Comparison of ENCODE assay signal across 22 cellular contexts in genomic region chr14:59398841-59399240, GRCh38.
DNase-seq lines count a peak whose midpoint lies in the region; ATAC-seq, FAIRE-seq and TF ChIP-seq lines count a peak whose summit lies in the region.
"Had no signal": no experiment of that assay in that cellular context is flagged by ENCODE, and none has a peak within 500 bp of the region (broad histone marks: within the 10 kb centered on the region; RNA-seq: fewer than 3 reads in every experiment).

No MANE protein-coding gene starts in this region.

- in situ Hi-C loops in K562 (cut with MboI), result no loop called here

- no peaks in the 10 kb centered on the region for H3K9me1 ChIP-seq in K562 (ENCODE audit: control insufficient read depth, insufficient read depth, low read length)

- no peaks in the 10 kb centered on the region for H4K20me1 ChIP-seq in K562 (replicated peaks; ENCODE audit: control insufficient read depth, insufficient read depth, low read length)

- H3K79me2 ChIP-seq in K562 (ENCODE audit: control insufficient read depth, insufficient read depth, low read length), result no peaks in the 10 kb centered on the region

- H3K27me3 ChIP-seq in K562 (ENCODE audit: control insufficient read depth in 2 of 2, insufficient read depth in 2 of 2, low read length in 2 of 2), result no peaks in the 10 kb centered on the region
- H3K27me3 ChIP-seq in pancreas, result no peaks in the 10 kb centered on the region
- no peaks in the 10 kb centered on the region for H3K27me3 ChIP-seq in suprapubic skin
- H3K27me3 ChIP-seq: upper lobe of left lung had no signal

- H3K36me3 Mint-ChIP-seq in T-helper 1 cell treated with Interleukin-12 subunit alpha and Interleukin-12 subunit beta and Interleukin-4 antibody, amounts not matched to agents 30 μg/mL and 1 μg/mL, for 36 hours (ENCODE audit: low read depth), result no peaks in the 10 kb centered on the region

- TF ChIP-seq CTCF in K562 (IDR thresholded peaks at IDR 0.05 in 2 of 3, conservative IDR thresholded peaks at IDR 0.05 in 1 of 3; ENCODE audit: insufficient read depth in 2 of 3, low read depth in 1 of 3, low read length in 3 of 3) (no peak), pancreas (IDR thresholded peaks at IDR 0.05) (no peak), suprapubic skin (IDR thresholded peaks at IDR 0.05) (no peak)

- peaks cover 15% of the 10 kb centered on the region for H3K27me3 Mint-ChIP-seq in T-helper 1 cell treated with Interleukin-12 subunit alpha and Interleukin-12 subunit beta and Interleukin-4 antibody, amounts not matched to agents 30 μg/mL and 1 μg/mL, for 36 hours (ENCODE audit: low read depth)

- POLR2A ChIA-PET in K562 (lab: Yijun Ruan, JAX), result no interaction called here

- peaks cover 11% of the 10 kb centered on the region for H3K4me1 Mint-ChIP-seq in T-helper 1 cell treated with Interleukin-12 subunit alpha and Interleukin-12 subunit beta and Interleukin-4 antibody, amounts not matched to agents 30 μg/mL and 1 μg/mL, for 36 hours (ENCODE audit: low read depth)

- BruUV-seq in K562 (replicated peaks; lab: Mats Ljungman, UMichigan), result no TSS peak

- peak overlapping the region; percentile 37; the same call in 1 of the 2 replicates for H3K4me2 ChIP-seq in K562 (ENCODE audit: insufficient read depth, low read length)
- H3K4me2 ChIP-seq: PC-9 had no signal

- H3K4me3 ChIP-seq in K562 (no peak overlapping the region), pancreas (no peak overlapping the region), suprapubic skin (no peak overlapping the region)
- H3K4me3 ChIP-seq: left ventricle myocardium inferior, PC-9, upper lobe of left lung had no signal

- TF ChIP-seq POLR2A in K562 (conservative IDR thresholded peaks at IDR 0.05) (no peak), suprapubic skin (IDR thresholded peaks at IDR 0.05) (no peak)

- peak; percentile 87 for FAIRE-seq in K562 (lab: Jason Lieb, UNC)
- FAIRE-seq in pancreas (lab: Jason Lieb, UNC), result no peak
- FAIRE-seq: HepG2, small intestine had no signal

- DNase-seq in left ventricle myocardium superior, result no peak
- DNase-seq in Right ventricle myocardium inferior (ENCODE audit: missing footprints), result no peak
- DNase-seq in K562 (ENCODE audit: extremely low read depth in 1 of 4, low spot score in 3 of 4), result peak in 2 of 4 experiments; percentile 57 to 72
- DNase-seq in NCI-H1694 (lab: John Stamatoyannopoulos, UW), result no peak
- DNase-seq in pancreas, result no peak
- no peak for DNase-seq in suprapubic skin (ENCODE audit: low spot score in 2 of 2)
- no peak for DNase-seq in NCI-H345 (lab: John Stamatoyannopoulos, UW)
- DNase-seq: activated CD4-positive, alpha-beta T cell treated with anti-CD3 and anti-CD28 coated beads for 1 hour; activated T-cell treated with anti-CD3 and anti-CD28 coated beads, Interleukin-2, amount 50 U/mL, for 48 hours; amygdala; cerebellar nuclear complex; H7; left ventricle myocardium inferior; NCI-H1417; NCI-H226; PC-9; posterior cingulate gyrus; small intestine; upper lobe of left lung had no signal

- H3K36me3 ChIP-seq in K562 (ENCODE audit: control insufficient read depth, insufficient read depth, low read length) (no peaks in the 10 kb centered on the region), pancreas (no peaks in the 10 kb centered on the region), suprapubic skin (no peaks in the 10 kb centered on the region)
- H3K36me3 ChIP-seq: left ventricle myocardium inferior, upper lobe of left lung had no signal

- H2AFZ ChIP-seq in K562 (ENCODE audit: low read depth, low read length), result peak overlapping the region; percentile 79
- H2AFZ ChIP-seq: PC-9 had no signal

- H3K27ac Mint-ChIP-seq in T-helper 1 cell treated with Interleukin-12 subunit alpha and Interleukin-12 subunit beta and Interleukin-4 antibody, amounts not matched to agents 30 μg/mL and 1 μg/mL, for 36 hours, result peak overlapping the region; percentile 45
- H3K27ac Mint-ChIP-seq: stimulated activated effector memory CD8-positive, alpha-beta T cell treated with anti-CD3 and anti-CD28 coated beads, Interleukin-12 subunit alpha, Interleukin-12 subunit beta, amount 100 ng/mL, for 72 hours had no signal

- no peak overlapping the region for H3K9ac ChIP-seq in K562 (ENCODE audit: insufficient read depth in 1 of 2, low read depth in 2 of 2, low read length in 2 of 2)

- TF ChIP-seq RAD21 in K562 (CRISPR knock-in tag; conservative IDR thresholded peaks at IDR 0.05 in 1 of 2, IDR thresholded peaks at IDR 0.05 in 1 of 2), result no peak

- H3K27ac ChIP-seq in K562 (ENCODE audit: extremely low read depth, low read depth, low read length) (no peak overlapping the region), pancreas (no peak overlapping the region), suprapubic skin (no peak overlapping the region)
- H3K27ac ChIP-seq: left ventricle myocardium inferior, PC-9, upper lobe of left lung had no signal

- H3K4me3 Mint-ChIP-seq in T-helper 1 cell treated with Interleukin-12 subunit alpha and Interleukin-12 subunit beta and Interleukin-4 antibody, amounts not matched to agents 30 μg/mL and 1 μg/mL, for 36 hours, result peak overlapping the region; percentile 29
- H3K4me3 Mint-ChIP-seq: stimulated activated effector memory CD8-positive, alpha-beta T cell treated with anti-CD3 and anti-CD28 coated beads, Interleukin-12 subunit alpha, Interleukin-12 subunit beta, amount 100 ng/mL, for 72 hours had no signal

- ATAC-seq in left ventricle myocardium superior (peak; percentile 29), Right ventricle myocardium inferior (no peak), K562 (peak; percentile 81), pancreas (no peak)
- ATAC-seq: HepG2; stimulated activated effector memory CD8-positive, alpha-beta T cell treated with anti-CD3 and anti-CD28 coated beads, Interleukin-12 subunit alpha, Interleukin-12 subunit beta, amount 100 ng/mL, for 72 hours had no signal

- no peaks in the 10 kb centered on the region for H3K9me3 Mint-ChIP-seq in T-helper 1 cell treated with Interleukin-12 subunit alpha and Interleukin-12 subunit beta and Interleukin-4 antibody, amounts not matched to agents 30 μg/mL and 1 μg/mL, for 36 hours

- WGBS in K562 (ENCODE audit: insufficient coverage, low coverage, missing lambda C conversion rate), result 0% methylated on average over 1 of the region's 1 CpG
- 65 to 73% methylated on average over 1 of the region's 1 CpG for WGBS in pancreas, 2 donors
- WGBS in suprapubic skin, result 79% methylated on average over 1 of the region's 1 CpG

- CTCF ChIA-PET in K562 (lab: Yijun Ruan, JAX; ENCODE audit: low intra/inter-chr PET ratio), result no interaction called here

- no peaks in the 10 kb centered on the region for H3K9me3 ChIP-seq in K562 (replicated peaks; ENCODE audit: control insufficient read depth, insufficient read depth, low read depth, low read length)
- H3K9me3 ChIP-seq in pancreas, result no peaks in the 10 kb centered on the region
- no peaks in the 10 kb centered on the region for H3K9me3 ChIP-seq in suprapubic skin
- H3K9me3 ChIP-seq: left ventricle myocardium inferior, upper lobe of left lung had no signal

- intact Hi-C loops in left ventricle myocardium superior (cut with micrococcal nuclease), result no loop called here
- intact Hi-C loops in Right ventricle myocardium inferior (cut with DNase I), result no loop called here
- intact Hi-C loops in K562 (cut with micrococcal nuclease), result no loop called here
- intact Hi-C loops in pancreas (cut with DNase I), result no loop called here

- H3K4me1 ChIP-seq in K562 (replicated peaks in 1 of 2; ENCODE audit: control insufficient read depth in 2 of 2, insufficient read depth in 2 of 2, low read length in 2 of 2) (peaks cover 4 to 5% of the 10 kb centered on the region in 2 experiments; a peak in 4 of 5 replicates), pancreas (no peaks in the 10 kb centered on the region), suprapubic skin (no peaks in the 10 kb centered on the region)
- H3K4me1 ChIP-seq: left ventricle myocardium inferior, upper lobe of left lung had no signal

- TF ChIP-seq EP300 in K562 (IDR thresholded peaks at IDR 0.05; ENCODE audit: low read length) (no peak), suprapubic skin (IDR thresholded peaks at IDR 0.05) (no peak)

TF ChIP-seq in K562, 482 proteins besides CTCF, POLR2A, EP300 and RAD21 (continues in another document):
- peak in 1 of 2 experiments; percentile 58; a peak in 1 of 4 replicates for TF ChIP-seq TEAD1 (CRISPR knock-in tag; IDR thresholded peaks at IDR 0.05)
- no peak for TF ChIP-seq MTA3 (IDR thresholded peaks at IDR 0.05; ENCODE audit: borderline replicate concordance)
- TF ChIP-seq CBFA2T3 (IDR thresholded peaks at IDR 0.05), result peak; percentile 69; the same call in 1 of the 2 replicates
- TF ChIP-seq ZFP36 (IDR thresholded peaks at IDR 0.05; ENCODE audit: low read depth, low read length, partially characterized antibody), result no peak
- TF ChIP-seq ZNF668 (CRISPR knock-in tag; IDR thresholded peaks at IDR 0.05), result no peak
- TF ChIP-seq WHSC1 (IDR thresholded peaks at IDR 0.05; ENCODE audit: low read length), result no peak
- TF ChIP-seq ETV6 (IDR thresholded peaks at IDR 0.05; ENCODE audit: borderline replicate concordance in 1 of 2, low read depth in 2 of 2, low read length in 1 of 2), result peak in 1 of 2 experiments; percentile 81; a peak in 2 of 4 replicates
- TF ChIP-seq ETV6 (CRISPR knock-in tag; IDR thresholded peaks at IDR 0.05; ENCODE audit: borderline replicate concordance), result no peak
- TF ChIP-seq ATF4 (CRISPR knock-in tag; IDR thresholded peaks at IDR 0.05), result no peak
- no peak for TF ChIP-seq L3MBTL2 (IDR thresholded peaks at IDR 0.05)
- no peak for TF ChIP-seq ID3 (CRISPR knock-in tag; IDR thresholded peaks at IDR 0.05)
- peak; percentile 84 for TF ChIP-seq ID3 (tag; IDR thresholded peaks at IDR 0.05)
- no peak for TF ChIP-seq DMBX1 (CRISPR knock-in tag; IDR thresholded peaks at IDR 0.05; ENCODE audit: borderline replicate concordance)
- peak; percentile 33; the same call in 1 of the 2 replicates for TF ChIP-seq SMARCA4 (IDR thresholded peaks at IDR 0.05)
- TF ChIP-seq GABPA (tag; conservative IDR thresholded peaks at IDR 0.05; ENCODE audit: low read depth), result 0 out of 2 replicates have a peak, but pooled peaks have one; percentile 22
- TF ChIP-seq CXXC5 (CRISPR knock-in tag; IDR thresholded peaks at IDR 0.05), result 0 out of 2 replicates have a peak, but pooled peaks have one; percentile 12

Comparison
In these comparisons a context has a peak if more than half of its experiments do, and no peak if none do; other contexts are left out.
1. ATAC-seq: peak in left ventricle myocardium superior (single experiment) and K562 (single experiment); none in Right ventricle myocardium inferior (single experiment) and pancreas (0 of 4).